8 cellular contexts compared by ENCODE assay signal in genomic region chr12:56152132-56152755, GRCh38. TPM values are rescaled to one million over a fixed set of nuclear protein-coding genes. Genes with fewer than 3 reads are reported as not detected.
A peak's percentile ranks its signal among the peaks of the same experiment; 100 is the strongest.
DNase-seq lines count a peak whose midpoint lies in the region; ATAC-seq and TF ChIP-seq lines count a peak whose summit lies in the region.

MYL6B (plus strand) TSS chr12:56152587; CDS start chr12:56153919, 1,332 bp downstream.

- H3K27ac ChIP-seq in adrenal gland (peak within 1 kb of the TSS; percentile 80 to 97 (median 95)), upper lobe of right lung (peak within 1 kb of the TSS; percentile 94)

- 0 to 2% (median 1%) methylated on average over 13 to 37 of the region's 37 CpGs for WGBS in adrenal gland, 4 donors

- peaks cover 17 to 29% of the 10 kb centered on the region in 2 donors for H3K4me1 ChIP-seq in adrenal gland (replicated peaks in 1 of 2)
- peaks cover 16% of the 10 kb centered on the region for H3K4me1 ChIP-seq in upper lobe of right lung

- H3K4me3 Mint-ChIP-seq in progenitor cell of endocrine pancreas (ENCODE audit: low read depth): peak within 1 kb of the TSS; percentile 94

- no peaks in the 10 kb centered on the region for H3K27me3 Mint-ChIP-seq in progenitor cell of endocrine pancreas

- H3K9me3 Mint-ChIP-seq in progenitor cell of endocrine pancreas (ENCODE audit: low read depth): no peaks in the 10 kb centered on the region

- ATAC-seq in HG02870 (IDR thresholded peaks at IDR 0.05; ENCODE audit: unreplicated experiment) (peak; percentile 89), left cardiac atrium (peak; percentile 96 to 97), upper lobe of right lung (peak; percentile 98)

- peak in 1 of 2 donors; percentile 57 for TF ChIP-seq POLR2A in adrenal gland (IDR thresholded peaks at IDR 0.05)

- H3K36me3 ChIP-seq in adrenal gland (replicated peaks in 1 of 2) (no peaks in the 10 kb centered on the region), upper lobe of right lung (no peaks in the 10 kb centered on the region)

- intact Hi-C loops in adrenal gland (cut with DNase I) (no loop called here), left cardiac atrium (cut with DNase I) (no loop called here), upper lobe of right lung (cut with DNase I) (no loop called here)

- H3K27me3 ChIP-seq in adrenal gland (no peaks in the 10 kb centered on the region), upper lobe of right lung (no peaks in the 10 kb centered on the region)

- peaks cover 17% of the 10 kb centered on the region for H3K4me1 Mint-ChIP-seq in progenitor cell of endocrine pancreas (ENCODE audit: low read depth)

- TF ChIP-seq CTCF in GM13977 (IDR thresholded peaks at IDR 0.05; ENCODE audit: extremely low read depth, insufficient read depth, missing control alignments) (no peak), adrenal gland (IDR thresholded peaks at IDR 0.05) (no peak), progenitor cell of endocrine pancreas (IDR thresholded peaks at IDR 0.05; ENCODE audit: unreplicated experiment) (no peak), upper lobe of right lung (IDR thresholded peaks at IDR 0.05) (no peak)

- H3K4me3 ChIP-seq in adrenal gland: peak within 1 kb of the TSS in 3 of 4 donors; percentile 20 to 59 (median 38)
- peak within 1 kb of the TSS; percentile 79 for H3K4me3 ChIP-seq in upper lobe of right lung

- DNase-seq in GM13977 (ENCODE audit: low spot score) (peak; percentile 91), NCI-H146 treated with DMSO at 0.1 percent for 48 hours (lab: John Stamatoyannopoulos, UW; ENCODE audit: unreplicated experiment) (peak; percentile 90), T-helper 1 cell (peak; percentile 79 to 95 (median 89)), adrenal gland (peak; percentile 94 to 97 (median 96)), left cardiac atrium (peak; percentile 97), progenitor cell of endocrine pancreas (ENCODE audit: low spot score, unreplicated experiment) (peak; percentile 74), upper lobe of right lung (peak; percentile 97)

- peak within 1 kb of the TSS; percentile 97 for H3K27ac Mint-ChIP-seq in progenitor cell of endocrine pancreas

- H3K9me3 ChIP-seq in adrenal gland (replicated peaks in 1 of 3): no peaks in the 10 kb centered on the region
- H3K9me3 ChIP-seq in upper lobe of right lung: no peaks in the 10 kb centered on the region

- peaks cover 10% of the 10 kb centered on the region for H3K36me3 Mint-ChIP-seq in progenitor cell of endocrine pancreas (ENCODE audit: insufficient read depth)

- in situ Hi-C loops in GM13977 (cut with MboI; ENCODE audit: low pct_unique_long_range_greater_than_20kb, low sequenced_read_pairs, unreplicated experiment): no loop called here

RNA-seq across cellular contexts. Expression of gene MYL6B, which starts in this region (rescaled TPM):
- total RNA-seq in adrenal gland: 10 to 100 TPM; 28.0 to 89.3 (median 60.0) TPM
- polyA plus RNA-seq in adrenal gland: 100 to 1,000 TPM in 2 of 3 donors, 10 to 100 TPM in 1; 33.4 to 129 (median 118) TPM
- 10 to 100 TPM; 40.5 to 42.5 TPM for total RNA-seq in left cardiac atrium
- 169 and 172 TPM in 2 replicates for total RNA-seq in progenitor cell of endocrine pancreas
- 19.5 TPM for total RNA-seq in upper lobe of right lung

Comparison
In these comparisons a context has a peak if more than half of its experiments do, and no peak if none do; other contexts are left out.
1. Peak in every context shown above with its lines: DNase-seq, ATAC-seq, H3K4me3 ChIP-seq and H3K27ac ChIP-seq.